ENCODE assay signal across 11 cellular contexts in the genomic region with DNA sequence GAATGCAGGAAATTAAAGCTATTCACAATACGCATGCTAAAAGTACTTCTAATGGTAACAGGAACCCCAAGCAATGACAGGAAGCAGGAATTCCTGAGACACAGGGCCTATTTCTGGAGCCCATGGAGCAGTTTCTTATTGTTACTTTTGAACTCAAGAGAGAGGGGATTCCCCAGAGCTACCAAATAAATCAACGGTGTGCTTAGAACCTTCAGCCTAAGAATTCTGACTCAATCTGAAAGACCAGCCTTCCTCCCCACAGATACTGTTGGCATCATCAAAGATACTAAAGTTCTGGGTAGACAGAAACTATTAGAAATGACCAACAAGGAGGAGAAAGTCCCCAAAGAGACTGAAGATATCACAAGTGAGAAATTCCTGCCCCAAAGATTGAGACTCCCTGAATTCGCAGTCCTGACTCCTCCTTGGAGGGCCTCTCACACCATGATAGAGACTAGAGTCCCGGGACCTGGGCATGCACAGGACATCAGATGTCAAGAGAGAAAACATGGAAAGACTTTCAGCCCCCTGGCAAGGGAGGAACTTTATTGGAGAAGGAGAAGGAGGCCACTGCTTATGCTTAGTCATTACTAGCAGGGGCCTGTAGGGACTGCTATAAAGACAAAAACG. TPM values are rescaled to one million over a fixed set of nuclear protein-coding genes. Genes with fewer than 3 reads are reported as not detected.
DNase-seq lines count a peak whose midpoint lies in the region; ATAC-seq and TF ChIP-seq lines count a peak whose summit lies in the region.
"Had no signal": no experiment of that assay in that cellular context is flagged by ENCODE, and none has a peak within 500 bp of the region (broad histone marks: within the 10 kb centered on the region; RNA-seq: fewer than 3 reads in every experiment).

No MANE protein-coding gene starts in this region.

- no peaks in the 10 kb centered on the region for H3K27me3 ChIP-seq in HAP-1 (ENCODE audit: low read depth)
- no peaks in the 10 kb centered on the region for H3K27me3 ChIP-seq in sigmoid colon

- peaks cover 4% of the 10 kb centered on the region for H3K36me3 Mint-ChIP-seq in T-helper 1 cell treated with Interleukin-12 subunit alpha and Interleukin-12 subunit beta and Interleukin-4 antibody, amounts not matched to agents 30 μg/mL and 1 μg/mL, for 36 hours (ENCODE audit: low read depth)

- H3K4me1 ChIP-seq in HAP-1 = peaks cover 18% of the 10 kb centered on the region
- H3K4me1 ChIP-seq in sigmoid colon = peaks cover 0 to 12% (median 4%) of the 10 kb centered on the region in 4 donors

- no peak overlapping the region for H3K27ac ChIP-seq in sigmoid colon

- in situ Hi-C loops in HAP-1 (cut with MboI; ENCODE audit: low sequenced_read_pairs) = no loop called here

- TF ChIP-seq POLR2A in sigmoid colon (IDR thresholded peaks at IDR 0.05) = no peak

- H3K4me3 ChIP-seq in HAP-1 (no peak overlapping the region), sigmoid colon (no peak overlapping the region)
- H3K4me3 ChIP-seq: skin epidermis had no signal

- CTCF ChIA-PET in GM10248 (lab: Yijun Ruan, JAX) = interaction anchor here (1.3 to 2.2 kb wide), 4 partner anchors 9 to 43 kb away, joined by 3 to 7 read pairs (median 5); no protein-coding TSS in a partner anchor

- H3K27me3 Mint-ChIP-seq in T-helper 1 cell treated with Interleukin-12 subunit alpha and Interleukin-12 subunit beta and Interleukin-4 antibody, amounts not matched to agents 30 μg/mL and 1 μg/mL, for 36 hours (ENCODE audit: low read depth) = no peaks in the 10 kb centered on the region

- ATAC-seq in GM18873 (IDR thresholded peaks at IDR 0.05; ENCODE audit: low FRiP score, unreplicated experiment) = peak; percentile 93
- ATAC-seq in HG02798 (IDR thresholded peaks at IDR 0.05; ENCODE audit: poor library complexity, unreplicated experiment) = peak; percentile 74

- DNase-seq in GM10248 (ENCODE audit: extremely low spot score) = peak; percentile 46
- DNase-seq in NCI-H2081 treated with DMSO at 0.1 percent for 48 hours (lab: John Stamatoyannopoulos, UW) = no peak
- no peak for DNase-seq in HAP-1 (ENCODE audit: low spot score in 2 of 2)
- DNase-seq in NCI-H1694 treated with DMSO at 0.1 percent for 48 hours (lab: John Stamatoyannopoulos, UW) = no peak
- DNase-seq in sigmoid colon = no peak
- DNase-seq: SK-N-SH had no signal

- H3K9me3 ChIP-seq in HAP-1 (no peaks in the 10 kb centered on the region), sigmoid colon (peaks cover 0 to 3% (median 0%) of the 10 kb centered on the region in 4 donors)
- H3K9me3 ChIP-seq: SK-N-SH had no signal

- H3K4me1 Mint-ChIP-seq in T-helper 1 cell treated with Interleukin-12 subunit alpha and Interleukin-12 subunit beta and Interleukin-4 antibody, amounts not matched to agents 30 μg/mL and 1 μg/mL, for 36 hours (ENCODE audit: low read depth) = peaks cover 31% of the 10 kb centered on the region

- WGBS in sigmoid colon, 2 donors = 52 to 57% methylated on average over 5 of the region's 5 CpGs

- H3K36me3 ChIP-seq in HAP-1 (replicated peaks) (no peaks in the 10 kb centered on the region; the same call in 1 of the 2 replicates), sigmoid colon (peaks cover 13 to 48% (median 16%) of the 10 kb centered on the region in 4 donors)

- intact Hi-C loops in sigmoid colon (cut with DNase I) = no loop called here

- POLR2A ChIA-PET in GM10248 (lab: Yijun Ruan, JAX) = no interaction called here

- TF ChIP-seq EP300 in sigmoid colon (IDR thresholded peaks at IDR 0.05) = no peak

- TF ChIP-seq CTCF in GM10248 (IDR thresholded peaks at IDR 0.05; ENCODE audit: control extremely low read depth, extremely low read depth, low read depth, missing control alignments) = no peak
- TF ChIP-seq CTCF in sigmoid colon (IDR thresholded peaks at IDR 0.05) = no peak

- peak overlapping the region; percentile 2 for H3K4me3 Mint-ChIP-seq in T-helper 1 cell treated with Interleukin-12 subunit alpha and Interleukin-12 subunit beta and Interleukin-4 antibody, amounts not matched to agents 30 μg/mL and 1 μg/mL, for 36 hours
- H3K4me3 Mint-ChIP-seq: activated T-helper 1 cell treated with anti-CD3 and anti-CD28 coated beads, Interleukin-12 subunit alpha, Interleukin-12 subunit beta, Interleukin-2, Interleukin-4 antibody, amounts not matched to agents 30 ng/mL and 10 ng/mL and 1 ng/mL, durations not matched to agents 14 hours and 24 hours and 36 hours had no signal

- H3K9me3 Mint-ChIP-seq in T-helper 1 cell treated with Interleukin-12 subunit alpha and Interleukin-12 subunit beta and Interleukin-4 antibody, amounts not matched to agents 30 μg/mL and 1 μg/mL, for 36 hours = peaks cover 7% of the 10 kb centered on the region

- peak overlapping the region; percentile 52 for H3K27ac Mint-ChIP-seq in T-helper 1 cell treated with Interleukin-12 subunit alpha and Interleukin-12 subunit beta and Interleukin-4 antibody, amounts not matched to agents 30 μg/mL and 1 μg/mL, for 36 hours

RNA-seq across cellular contexts. Expression of a gene that starts 32.7 kb away (rescaled TPM):
- total RNA-seq in sigmoid colon = 10 to 100 TPM; 33.5 to 76.0 (median 53.7) TPM
- 100 to 1,000 TPM; 108 to 152 (median 141) TPM for polyA plus RNA-seq in sigmoid colon

RNA-seq across cellular contexts. Expression of a gene that starts 46.8 kb away (rescaled TPM):
- total RNA-seq in sigmoid colon = 10 to 100 TPM; 26.4 to 52.9 (median 29.9) TPM
- 1 to 10 TPM in 2 of 3 donors, under 1 TPM in 1; 0.46 to 9.0 (median 4.8) TPM for polyA plus RNA-seq in sigmoid colon
